In the genomic region with DNA sequence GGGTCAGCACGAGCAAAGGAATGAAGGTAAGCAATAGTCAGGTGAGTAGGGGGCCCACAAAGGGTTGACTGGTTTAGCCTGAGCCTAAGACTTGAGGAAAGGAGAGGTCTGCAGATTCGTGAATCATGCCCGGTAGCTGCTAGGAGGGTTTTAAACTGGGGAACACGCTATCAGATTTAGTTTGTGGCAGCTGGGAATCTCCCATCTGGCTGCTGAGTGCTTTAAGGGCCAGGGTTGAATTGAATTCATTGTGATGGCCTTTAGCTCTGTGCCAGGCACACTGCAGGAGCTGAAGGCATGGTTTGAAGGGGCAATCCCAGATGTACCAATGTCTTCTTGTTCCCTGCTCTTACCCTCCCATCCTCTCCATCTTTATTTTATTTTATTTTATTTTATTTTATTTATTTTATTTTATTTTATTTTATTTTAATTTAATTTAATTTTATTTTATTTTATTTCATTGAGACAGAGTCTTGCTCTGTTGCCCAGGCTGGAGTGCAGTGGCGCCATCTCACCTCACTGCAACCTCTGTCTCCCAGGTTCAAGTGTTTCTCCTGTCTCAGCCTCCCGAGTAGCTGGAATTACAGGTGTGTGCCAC, we compare ENCODE assay signal across 15 cellular contexts. TPM values are rescaled to one million over a fixed set of nuclear protein-coding genes. Genes with fewer than 3 reads are reported as not detected.
A peak's percentile ranks its signal among the peaks of the same experiment; 100 is the strongest.
DNase-seq lines count a peak whose midpoint lies in the region; ATAC-seq and TF ChIP-seq lines count a peak whose summit lies in the region.
"Had no signal": no experiment of that assay in that cellular context is flagged by ENCODE, and none has a peak within 500 bp of the region (broad histone marks: within the 10 kb centered on the region; RNA-seq: fewer than 3 reads in every experiment).

No MANE protein-coding gene starts in this region.

- peak overlapping the region; percentile 84 for H3K56ac ChIP-seq in mesendoderm (ENCODE audit: low read length)

- no peak for TF ChIP-seq CTCF in body of pancreas (IDR thresholded peaks at IDR 0.05)
- TF ChIP-seq CTCF in transverse colon (IDR thresholded peaks at IDR 0.05) = no peak
- TF ChIP-seq CTCF in testis (IDR thresholded peaks at IDR 0.05) = no peak

- 50% methylated on average over 6 of the region's 6 CpGs for WGBS in body of pancreas, 2 donors
- no CpG with 5 or more reads among the region's 6 CpGs for WGBS in mesendoderm (ENCODE audit: extremely low coverage, insufficient coverage, low lambda C conversion rate)
- WGBS in transverse colon (ENCODE audit: low coverage in 1 of 2), 2 donors = 84% methylated on average over 6 of the region's 6 CpGs; no CpG with 5 or more reads in 1 of the 2 donors
- 55 to 57% methylated on average over 6 of the region's 6 CpGs for WGBS in testis, 2 donors

- no peak for TF ChIP-seq EP300 in transverse colon (IDR thresholded peaks at IDR 0.05; ENCODE audit: low read depth)

- peaks cover 12% of the 10 kb centered on the region for H3K27me3 Mint-ChIP-seq in activated naive CD4-positive, alpha-beta T cell treated with anti-CD3 and anti-CD28 coated beads, Interleukin-2, amount 50 U/mL, for 24 hours
- peaks cover 20% of the 10 kb centered on the region for H3K27me3 Mint-ChIP-seq in activated naive CD4-positive, alpha-beta T cell treated with anti-CD3 and anti-CD28 coated beads for 36 hours (ENCODE audit: low read depth)

- ATAC-seq in body of pancreas = no peak
- no peak for ATAC-seq in HG02610 (IDR thresholded peaks at IDR 0.05; ENCODE audit: unreplicated experiment)

- H3K9me3 ChIP-seq in body of pancreas (no peaks in the 10 kb centered on the region), transverse colon (no peaks in the 10 kb centered on the region), testis (no peaks in the 10 kb centered on the region)
- H3K9me3 ChIP-seq: A549, left lung, upper lobe of left lung had no signal

- in situ Hi-C loops in transverse colon (cut with MboI; ENCODE audit: low pct_ligation_motif_present in 1 of 4, low pct_unique_long_range_greater_than_20kb in 1 of 4, low sequenced_read_pairs in 3 of 4) = loop anchor here in 2 of 4 donors (10.0 kb wide), 1 partner anchor 56 kb away; no protein-coding TSS in a partner anchor

- H2BK5ac ChIP-seq in mesendoderm (ENCODE audit: low read length) = no peak overlapping the region

- H3K36me3 ChIP-seq in body of pancreas (replicated peaks in 1 of 2; ENCODE audit: insufficient read depth in 1 of 2, low read depth in 2 of 2) (no peaks in the 10 kb centered on the region), mesendoderm (ENCODE audit: control insufficient read depth, insufficient read depth, low read length) (no peaks in the 10 kb centered on the region), transverse colon (no peaks in the 10 kb centered on the region), testis (ENCODE audit: low read depth, missing control alignments) (no peaks in the 10 kb centered on the region)
- H3K36me3 ChIP-seq: left lung, upper lobe of left lung had no signal

- H3K4ac ChIP-seq in mesendoderm (ENCODE audit: low read depth, low read length) = no peak overlapping the region

- peaks cover 17% of the 10 kb centered on the region for H3K4me1 Mint-ChIP-seq in activated naive CD4-positive, alpha-beta T cell treated with anti-CD3 and anti-CD28 coated beads, Interleukin-2, amount 50 U/mL, for 24 hours
- peaks cover 14% of the 10 kb centered on the region for H3K4me1 Mint-ChIP-seq in activated naive CD4-positive, alpha-beta T cell treated with anti-CD3 and anti-CD28 coated beads for 36 hours (ENCODE audit: low read depth)

- H3K18ac ChIP-seq in mesendoderm (ENCODE audit: low read length) = no peak overlapping the region

- H3K4me3 ChIP-seq in body of pancreas (no peak overlapping the region), mesendoderm (ENCODE audit: low read length) (no peak overlapping the region), transverse colon (no peak overlapping the region), testis (no peak overlapping the region)

- peak overlapping the region; percentile 72 for H3K27ac Mint-ChIP-seq in activated naive CD4-positive, alpha-beta T cell treated with anti-CD3 and anti-CD28 coated beads, Interleukin-2, amount 50 U/mL, for 24 hours
- no peak overlapping the region for H3K27ac Mint-ChIP-seq in activated naive CD4-positive, alpha-beta T cell treated with anti-CD3 and anti-CD28 coated beads for 36 hours

- no peak overlapping the region for H3K4me2 ChIP-seq in mesendoderm (ENCODE audit: low read length)

- no peaks in the 10 kb centered on the region for H3K27me3 ChIP-seq in body of pancreas
- H3K27me3 ChIP-seq in mesendoderm (ENCODE audit: insufficient read depth, low read length, poor library complexity) = no peaks in the 10 kb centered on the region
- H3K27me3 ChIP-seq in transverse colon = no peaks in the 10 kb centered on the region
- no peaks in the 10 kb centered on the region for H3K27me3 ChIP-seq in testis
- H3K27me3 ChIP-seq: upper lobe of left lung had no signal

- no peak overlapping the region for H4K8ac ChIP-seq in mesendoderm (ENCODE audit: low read depth, low read length)

- no peaks in the 10 kb centered on the region for H3K9me3 Mint-ChIP-seq in activated naive CD4-positive, alpha-beta T cell treated with anti-CD3 and anti-CD28 coated beads, Interleukin-2, amount 50 U/mL, for 24 hours
- no peaks in the 10 kb centered on the region for H3K9me3 Mint-ChIP-seq in activated naive CD4-positive, alpha-beta T cell treated with anti-CD3 and anti-CD28 coated beads for 36 hours
- H3K9me3 Mint-ChIP-seq: HFFc6 had no signal

- TF ChIP-seq POLR2A in body of pancreas (IDR thresholded peaks at IDR 0.05) (no peak), transverse colon (IDR thresholded peaks at IDR 0.05) (no peak), testis (IDR thresholded peaks at IDR 0.05) (no peak)

- no peaks in the 10 kb centered on the region for H3K36me3 Mint-ChIP-seq in activated naive CD4-positive, alpha-beta T cell treated with anti-CD3 and anti-CD28 coated beads, Interleukin-2, amount 50 U/mL, for 24 hours
- H3K36me3 Mint-ChIP-seq in activated naive CD4-positive, alpha-beta T cell treated with anti-CD3 and anti-CD28 coated beads for 36 hours (ENCODE audit: low read depth) = no peaks in the 10 kb centered on the region
- H3K36me3 Mint-ChIP-seq: CD14-positive monocyte had no signal

- H2AK5ac ChIP-seq in mesendoderm (ENCODE audit: low read length) = no peak overlapping the region

- no peak overlapping the region for H2BK120ac ChIP-seq in mesendoderm (ENCODE audit: low read depth, low read length)

- H3K79me1 ChIP-seq in mesendoderm (ENCODE audit: low read length) = peaks cover 7% of the 10 kb centered on the region

- no peak overlapping the region for H4K5ac ChIP-seq in mesendoderm (ENCODE audit: low read length)

- no peak overlapping the region for H3K9ac ChIP-seq in mesendoderm (ENCODE audit: low read length)

- H3K23ac ChIP-seq in mesendoderm (ENCODE audit: low read length) = no peak overlapping the region

- no peak for DNase-seq in activated naive CD4-positive, alpha-beta T cell treated with anti-CD3 and anti-CD28 coated beads for 36 hours
- peak in 3 of 4 donors; percentile 48 to 65 (median 55) for DNase-seq in body of pancreas
- no peak for DNase-seq in mesendoderm
- DNase-seq in transverse colon = no peak
- no peak for DNase-seq in NCI-H748 treated with DMSO at 0.1 percent for 48 hours (lab: John Stamatoyannopoulos, UW)
- DNase-seq in testis = no peak
- DNase-seq: activated CD4-positive, CD25-positive, alpha-beta regulatory T cell; HFFc6; left lung; small intestine; upper lobe of left lung had no signal

- peak overlapping the region; percentile 18 to 95 (median 90) for H3K27ac ChIP-seq in body of pancreas
- no peak overlapping the region for H3K27ac ChIP-seq in mesendoderm (ENCODE audit: low read depth, low read length)
- peak overlapping the region in 3 of 4 donors; percentile 91 to 97 (median 93) for H3K27ac ChIP-seq in transverse colon
- H3K27ac ChIP-seq in testis = no peak overlapping the region

- peaks cover 41% of the 10 kb centered on the region for H3K4me1 ChIP-seq in body of pancreas
- peaks cover 10% of the 10 kb centered on the region for H3K4me1 ChIP-seq in mesendoderm (ENCODE audit: control insufficient read depth, low read depth, low read length)
- H3K4me1 ChIP-seq in transverse colon = peaks cover 11 to 31% (median 25%) of the 10 kb centered on the region in 4 donors
- peaks cover 21% of the 10 kb centered on the region for H3K4me1 ChIP-seq in testis

- peaks cover 15% of the 10 kb centered on the region for H3K79me2 ChIP-seq in mesendoderm (ENCODE audit: control insufficient read depth, insufficient read depth, low read length)

- CTCF ChIA-PET in activated naive CD4-positive, alpha-beta T cell treated with anti-CD3 and anti-CD28 coated beads for 36 hours (lab: Charles Lee) = interaction anchor here (0.5 to 0.7 kb wide), 2 partner anchors 11 to 54 kb away, joined by 3 read pairs; no protein-coding TSS in a partner anchor

- peak overlapping the region; percentile 73 for H3K4me3 Mint-ChIP-seq in activated naive CD4-positive, alpha-beta T cell treated with anti-CD3 and anti-CD28 coated beads, Interleukin-2, amount 50 U/mL, for 24 hours
- H3K4me3 Mint-ChIP-seq in activated naive CD4-positive, alpha-beta T cell treated with anti-CD3 and anti-CD28 coated beads for 36 hours = no peak overlapping the region

- intact Hi-C loops in activated naive CD4-positive, alpha-beta T cell treated with anti-CD3 and anti-CD28 coated beads for 36 hours (cut with micrococcal nuclease) = no loop called here
- intact Hi-C loops in body of pancreas (cut with DNase I) = loop anchor here (5.0 kb wide), 1 partner anchor 69 kb away; no protein-coding TSS in a partner anchor
- intact Hi-C loops in transverse colon (cut with DNase I; ENCODE audit: low total_unique reads) = no loop called here
- intact Hi-C loops in testis (cut with DNase I; ENCODE audit: low total_unique reads) = no loop called here

- no peak overlapping the region for H2BK15ac ChIP-seq in mesendoderm (replicated peaks; ENCODE audit: low read depth)

RNA-seq across cellular contexts. Expression of a gene that starts 1.9 kb away (rescaled TPM):
- 1 to 10 TPM; 2.0 to 2.5 TPM for total RNA-seq in activated naive CD4-positive, alpha-beta T cell treated with anti-CD3 and anti-CD28 coated beads for 36 hours
- total RNA-seq in body of pancreas = 10 to 100 TPM in 1 of 2 donors, 1 to 10 TPM in 1; 7.3 to 31.6 TPM
- polyA plus RNA-seq in mesendoderm (2013, experiment 1 of 2) = 30.2 TPM
- polyA plus RNA-seq in mesendoderm (2013, experiment 2 of 2) = 30.5 TPM
- 10 to 100 TPM; 11.0 to 71.2 (median 12.6) TPM for total RNA-seq in transverse colon
- 1 to 10 TPM; 5.2 TPM for total RNA-seq in testis
- polyA plus RNA-seq in testis (ENCODE audit: insufficient read depth, low read depth, low replicate concordance) = 5.4 TPM

Comparison
In these comparisons a context has a peak if more than half of its experiments do, and no peak if none do; other contexts are left out.
1. DNase-seq: peak in body of pancreas (3 of 4); none in activated naive CD4-positive, alpha-beta T cell treated with anti-CD3 and anti-CD28 coated beads for 36 hours (single experiment), mesendoderm (single experiment), transverse colon (single experiment), NCI-H748 treated with DMSO at 0.1 percent for 48 hours (single experiment) and testis (single experiment).
2. H3K27ac ChIP-seq: peak in body of pancreas (4 of 4) and transverse colon (3 of 4); none in mesendoderm (single experiment) and testis (0 of 2).